Comparison of ENCODE assay signal across 1 cellular context in the genomic region with DNA sequence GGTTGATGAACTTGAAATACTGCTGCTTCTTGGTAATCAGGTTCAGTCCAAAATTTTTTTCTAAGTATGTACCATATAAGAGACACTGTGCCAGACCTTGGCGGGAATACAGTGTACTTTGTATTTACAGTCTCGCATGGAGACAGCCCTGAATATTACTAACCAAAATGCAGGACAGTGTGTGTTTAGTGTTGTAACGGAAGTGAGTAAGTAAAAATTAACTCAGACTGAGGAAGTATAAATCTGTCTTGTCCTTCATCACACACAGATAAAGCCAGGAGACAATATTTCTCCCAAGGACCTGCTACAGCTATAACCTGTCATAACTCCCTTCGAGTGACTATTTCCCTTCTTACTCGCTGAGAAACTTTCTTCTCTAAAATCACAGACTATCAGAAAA.
A peak's percentile ranks its signal among the peaks of the same experiment; 100 is the strongest.
TF ChIP-seq lines count a peak whose summit lies in the region.

No MANE protein-coding gene starts in this region.

TF ChIP-seq in HepG2, 621 proteins besides CTCF, POLR2A, EP300 and RAD21 (continued from another document and continues in another):
- no peak for TF ChIP-seq ATRX (CRISPR knock-in tag; IDR thresholded peaks at IDR 0.05; ENCODE audit: borderline replicate concordance)
- TF ChIP-seq, protein P1, sequence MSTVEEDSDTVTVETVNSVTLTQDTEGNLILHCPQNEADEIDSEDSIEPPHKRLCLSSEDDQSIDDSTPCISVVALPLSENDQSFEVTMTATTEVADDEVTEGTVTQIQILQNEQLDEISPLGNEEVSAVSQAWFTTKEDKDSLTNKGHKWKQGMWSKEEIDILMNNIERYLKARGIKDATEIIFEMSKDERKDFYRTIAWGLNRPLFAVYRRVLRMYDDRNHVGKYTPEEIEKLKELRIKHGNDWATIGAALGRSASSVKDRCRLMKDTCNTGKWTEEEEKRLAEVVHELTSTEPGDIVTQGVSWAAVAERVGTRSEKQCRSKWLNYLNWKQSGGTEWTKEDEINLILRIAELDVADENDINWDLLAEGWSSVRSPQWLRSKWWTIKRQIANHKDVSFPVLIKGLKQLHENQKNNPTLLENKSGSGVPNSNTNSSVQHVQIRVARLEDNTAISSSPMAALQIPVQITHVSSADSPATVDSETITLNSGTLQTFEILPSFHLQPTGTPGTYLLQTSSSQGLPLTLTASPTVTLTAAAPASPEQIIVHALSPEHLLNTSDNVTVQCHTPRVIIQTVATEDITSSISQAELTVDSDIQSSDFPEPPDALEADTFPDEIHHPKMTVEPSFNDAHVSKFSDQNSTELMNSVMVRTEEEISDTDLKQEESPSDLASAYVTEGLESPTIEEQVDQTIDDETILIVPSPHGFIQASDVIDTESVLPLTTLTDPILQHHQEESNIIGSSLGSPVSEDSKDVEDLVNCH (CRISPR knock-in tag; IDR thresholded peaks at IDR 0.05), result no peak
- no peak for TF ChIP-seq ZNF205 (CRISPR knock-in tag; IDR thresholded peaks at IDR 0.05)
- TF ChIP-seq MAFK (conservative IDR thresholded peaks at IDR 0.05 in 1 of 2, IDR thresholded peaks at IDR 0.05 in 1 of 2; ENCODE audit: low read length in 2 of 2), result no peak
- TF ChIP-seq ZNF713 (CRISPR knock-in tag; IDR thresholded peaks at IDR 0.05), result no peak
- TF ChIP-seq PHF21A (CRISPR knock-in tag; IDR thresholded peaks at IDR 0.05), result no peak
- TF ChIP-seq ZSCAN25 (CRISPR knock-in tag; IDR thresholded peaks at IDR 0.05), result no peak
- TF ChIP-seq MAFG (CRISPR knock-in tag; IDR thresholded peaks at IDR 0.05), result no peak
- no peak for TF ChIP-seq KLF16 (CRISPR knock-in tag; IDR thresholded peaks at IDR 0.05)
- TF ChIP-seq ZNF143 (CRISPR knock-in tag; IDR thresholded peaks at IDR 0.05), result no peak
- TF ChIP-seq ZNF75D (CRISPR knock-in tag; IDR thresholded peaks at IDR 0.05; ENCODE audit: borderline replicate concordance), result no peak
- TF ChIP-seq, protein P2, sequence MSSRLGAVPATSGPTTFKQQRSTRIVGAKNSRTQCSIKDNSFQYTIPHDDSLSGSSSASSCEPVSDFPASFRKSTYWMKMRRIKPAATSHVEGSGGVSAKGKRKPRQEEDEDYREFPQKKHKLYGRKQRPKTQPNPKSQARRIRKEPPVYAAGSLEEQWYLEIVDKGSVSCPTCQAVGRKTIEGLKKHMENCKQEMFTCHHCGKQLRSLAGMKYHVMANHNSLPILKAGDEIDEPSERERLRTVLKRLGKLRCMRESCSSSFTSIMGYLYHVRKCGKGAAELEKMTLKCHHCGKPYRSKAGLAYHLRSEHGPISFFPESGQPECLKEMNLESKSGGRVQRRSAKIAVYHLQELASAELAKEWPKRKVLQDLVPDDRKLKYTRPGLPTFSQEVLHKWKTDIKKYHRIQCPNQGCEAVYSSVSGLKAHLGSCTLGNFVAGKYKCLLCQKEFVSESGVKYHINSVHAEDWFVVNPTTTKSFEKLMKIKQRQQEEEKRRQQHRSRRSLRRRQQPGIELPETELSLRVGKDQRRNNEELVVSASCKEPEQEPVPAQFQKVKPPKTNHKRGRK (CRISPR knock-in tag; IDR thresholded peaks at IDR 0.05), result no peak
- no peak for TF ChIP-seq ZNF34 (CRISPR knock-in tag; IDR thresholded peaks at IDR 0.05; ENCODE audit: borderline replicate concordance)
- no peak for TF ChIP-seq RFX5 (IDR thresholded peaks at IDR 0.05; ENCODE audit: low read depth, low read length)
- TF ChIP-seq ZNF558 (CRISPR knock-in tag; IDR thresholded peaks at IDR 0.05; ENCODE audit: borderline replicate concordance), result no peak
- TF ChIP-seq TP53 (CRISPR knock-in tag; conservative IDR thresholded peaks at IDR 0.05), result no peak
- TF ChIP-seq ATM (IDR thresholded peaks at IDR 0.05; ENCODE audit: borderline replicate concordance), result no peak
- TF ChIP-seq TMF1 (CRISPR knock-in tag; IDR thresholded peaks at IDR 0.05; ENCODE audit: low read depth), result no peak
- no peak for TF ChIP-seq MTF2 (CRISPR knock-in tag; IDR thresholded peaks at IDR 0.05; ENCODE audit: borderline replicate concordance)
- TF ChIP-seq, protein P3, sequence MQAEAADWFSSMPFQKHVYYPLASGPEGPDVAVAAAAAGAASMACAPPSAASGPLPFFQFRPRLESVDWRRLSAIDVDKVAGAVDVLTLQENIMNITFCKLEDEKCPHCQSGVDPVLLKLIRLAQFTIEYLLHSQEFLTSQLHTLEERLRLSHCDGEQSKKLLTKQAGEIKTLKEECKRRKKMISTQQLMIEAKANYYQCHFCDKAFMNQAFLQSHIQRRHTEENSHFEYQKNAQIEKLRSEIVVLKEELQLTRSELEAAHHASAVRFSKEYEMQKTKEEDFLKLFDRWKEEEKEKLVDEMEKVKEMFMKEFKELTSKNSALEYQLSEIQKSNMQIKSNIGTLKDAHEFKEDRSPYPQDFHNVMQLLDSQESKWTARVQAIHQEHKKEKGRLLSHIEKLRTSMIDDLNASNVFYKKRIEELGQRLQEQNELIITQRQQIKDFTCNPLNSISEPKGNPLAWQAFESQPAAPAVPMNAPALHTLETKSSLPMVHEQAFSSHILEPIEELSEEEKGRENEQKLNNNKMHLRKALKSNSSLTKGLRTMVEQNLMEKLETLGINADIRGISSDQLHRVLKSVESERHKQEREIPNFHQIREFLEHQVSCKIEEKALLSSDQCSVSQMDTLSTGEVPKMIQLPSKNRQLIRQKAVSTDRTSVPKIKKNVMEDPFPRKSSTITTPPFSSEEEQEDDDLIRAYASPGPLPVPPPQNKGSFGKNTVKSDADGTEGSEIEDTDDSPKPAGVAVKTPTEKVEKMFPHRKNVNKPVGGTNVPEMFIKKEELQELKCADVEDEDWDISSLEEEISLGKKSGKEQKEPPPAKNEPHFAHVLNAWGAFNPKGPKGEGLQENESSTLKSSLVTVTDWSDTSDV (CRISPR knock-in tag; IDR thresholded peaks at IDR 0.05), result no peak
- TF ChIP-seq NFIC (IDR thresholded peaks at IDR 0.05; ENCODE audit: low read length), result no peak
- 0 out of 2 replicates have a peak, but pooled peaks have one; percentile 23 for TF ChIP-seq ARID2 (CRISPR knock-in tag; IDR thresholded peaks at IDR 0.05; ENCODE audit: borderline replicate concordance)
- no peak for TF ChIP-seq TCF12 (IDR thresholded peaks at IDR 0.05)
- TF ChIP-seq TCF12 (CRISPR knock-in tag; IDR thresholded peaks at IDR 0.05), result no peak
- TF ChIP-seq, protein P4, sequence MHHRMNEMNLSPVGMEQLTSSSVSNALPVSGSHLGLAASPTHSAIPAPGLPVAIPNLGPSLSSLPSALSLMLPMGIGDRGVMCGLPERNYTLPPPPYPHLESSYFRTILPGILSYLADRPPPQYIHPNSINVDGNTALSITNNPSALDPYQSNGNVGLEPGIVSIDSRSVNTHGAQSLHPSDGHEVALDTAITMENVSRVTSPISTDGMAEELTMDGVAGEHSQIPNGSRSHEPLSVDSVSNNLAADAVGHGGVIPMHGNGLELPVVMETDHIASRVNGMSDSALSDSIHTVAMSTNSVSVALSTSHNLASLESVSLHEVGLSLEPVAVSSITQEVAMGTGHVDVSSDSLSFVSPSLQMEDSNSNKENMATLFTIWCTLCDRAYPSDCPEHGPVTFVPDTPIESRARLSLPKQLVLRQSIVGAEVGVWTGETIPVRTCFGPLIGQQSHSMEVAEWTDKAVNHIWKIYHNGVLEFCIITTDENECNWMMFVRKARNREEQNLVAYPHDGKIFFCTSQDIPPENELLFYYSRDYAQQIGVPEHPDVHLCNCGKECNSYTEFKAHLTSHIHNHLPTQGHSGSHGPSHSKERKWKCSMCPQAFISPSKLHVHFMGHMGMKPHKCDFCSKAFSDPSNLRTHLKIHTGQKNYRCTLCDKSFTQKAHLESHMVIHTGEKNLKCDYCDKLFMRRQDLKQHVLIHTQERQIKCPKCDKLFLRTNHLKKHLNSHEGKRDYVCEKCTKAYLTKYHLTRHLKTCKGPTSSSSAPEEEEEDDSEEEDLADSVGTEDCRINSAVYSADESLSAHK (CRISPR knock-in tag; IDR thresholded peaks at IDR 0.05; ENCODE audit: borderline replicate concordance), result no peak
- TF ChIP-seq, protein P5, sequence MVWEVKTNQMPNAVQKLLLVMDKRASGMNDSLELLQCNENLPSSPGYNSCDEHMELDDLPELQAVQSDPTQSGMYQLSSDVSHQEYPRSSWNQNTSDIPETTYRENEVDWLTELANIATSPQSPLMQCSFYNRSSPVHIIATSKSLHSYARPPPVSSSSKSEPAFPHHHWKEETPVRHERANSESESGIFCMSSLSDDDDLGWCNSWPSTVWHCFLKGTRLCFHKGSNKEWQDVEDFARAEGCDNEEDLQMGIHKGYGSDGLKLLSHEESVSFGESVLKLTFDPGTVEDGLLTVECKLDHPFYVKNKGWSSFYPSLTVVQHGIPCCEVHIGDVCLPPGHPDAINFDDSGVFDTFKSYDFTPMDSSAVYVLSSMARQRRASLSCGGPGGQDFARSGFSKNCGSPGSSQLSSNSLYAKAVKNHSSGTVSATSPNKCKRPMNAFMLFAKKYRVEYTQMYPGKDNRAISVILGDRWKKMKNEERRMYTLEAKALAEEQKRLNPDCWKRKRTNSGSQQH (CRISPR knock-in tag; IDR thresholded peaks at IDR 0.05; ENCODE audit: low read depth), result no peak
- 0 out of 2 replicates have a peak, but pooled peaks have one; percentile 41 for TF ChIP-seq POGZ (CRISPR knock-in tag; IDR thresholded peaks at IDR 0.05)
- TF ChIP-seq ZNF768 (CRISPR knock-in tag; IDR thresholded peaks at IDR 0.05), result no peak
- TF ChIP-seq, protein P6, sequence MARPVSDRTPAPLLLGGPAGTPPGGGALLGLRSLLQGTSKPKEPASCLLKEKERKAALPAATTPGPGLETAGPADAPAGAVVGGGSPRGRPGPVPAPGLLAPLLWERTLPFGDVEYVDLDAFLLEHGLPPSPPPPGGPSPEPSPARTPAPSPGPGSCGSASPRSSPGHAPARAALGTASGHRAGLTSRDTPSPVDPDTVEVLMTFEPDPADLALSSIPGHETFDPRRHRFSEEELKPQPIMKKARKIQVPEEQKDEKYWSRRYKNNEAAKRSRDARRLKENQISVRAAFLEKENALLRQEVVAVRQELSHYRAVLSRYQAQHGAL (CRISPR knock-in tag; IDR thresholded peaks at IDR 0.05; ENCODE audit: not compliant biosample characterization), result no peak
- no peak for TF ChIP-seq MTA1 (CRISPR knock-in tag; IDR thresholded peaks at IDR 0.05; ENCODE audit: borderline replicate concordance)
- TF ChIP-seq U2AF1 (optimal IDR thresholded peaks at IDR 0.05; ENCODE audit: low read depth, low read length), result no peak
- TF ChIP-seq ZNF333 (CRISPR knock-in tag; IDR thresholded peaks at IDR 0.05; ENCODE audit: borderline replicate concordance), result no peak
- no peak for TF ChIP-seq PRPF4 (IDR thresholded peaks at IDR 0.05; ENCODE audit: low read depth, low read length, poor library complexity, severe bottlenecking)
- TF ChIP-seq, protein P7, sequence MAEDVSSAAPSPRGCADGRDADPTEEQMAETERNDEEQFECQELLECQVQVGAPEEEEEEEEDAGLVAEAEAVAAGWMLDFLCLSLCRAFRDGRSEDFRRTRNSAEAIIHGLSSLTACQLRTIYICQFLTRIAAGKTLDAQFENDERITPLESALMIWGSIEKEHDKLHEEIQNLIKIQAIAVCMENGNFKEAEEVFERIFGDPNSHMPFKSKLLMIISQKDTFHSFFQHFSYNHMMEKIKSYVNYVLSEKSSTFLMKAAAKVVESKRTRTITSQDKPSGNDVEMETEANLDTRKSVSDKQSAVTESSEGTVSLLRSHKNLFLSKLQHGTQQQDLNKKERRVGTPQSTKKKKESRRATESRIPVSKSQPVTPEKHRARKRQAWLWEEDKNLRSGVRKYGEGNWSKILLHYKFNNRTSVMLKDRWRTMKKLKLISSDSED (CRISPR knock-in tag; IDR thresholded peaks at IDR 0.05), result no peak
- no peak for TF ChIP-seq ZNF607 (CRISPR knock-in tag; IDR thresholded peaks at IDR 0.05; ENCODE audit: borderline replicate concordance)
- TF ChIP-seq ZNF724P (CRISPR knock-in tag; IDR thresholded peaks at IDR 0.05; ENCODE audit: borderline replicate concordance), result no peak
- TF ChIP-seq, protein P8, sequence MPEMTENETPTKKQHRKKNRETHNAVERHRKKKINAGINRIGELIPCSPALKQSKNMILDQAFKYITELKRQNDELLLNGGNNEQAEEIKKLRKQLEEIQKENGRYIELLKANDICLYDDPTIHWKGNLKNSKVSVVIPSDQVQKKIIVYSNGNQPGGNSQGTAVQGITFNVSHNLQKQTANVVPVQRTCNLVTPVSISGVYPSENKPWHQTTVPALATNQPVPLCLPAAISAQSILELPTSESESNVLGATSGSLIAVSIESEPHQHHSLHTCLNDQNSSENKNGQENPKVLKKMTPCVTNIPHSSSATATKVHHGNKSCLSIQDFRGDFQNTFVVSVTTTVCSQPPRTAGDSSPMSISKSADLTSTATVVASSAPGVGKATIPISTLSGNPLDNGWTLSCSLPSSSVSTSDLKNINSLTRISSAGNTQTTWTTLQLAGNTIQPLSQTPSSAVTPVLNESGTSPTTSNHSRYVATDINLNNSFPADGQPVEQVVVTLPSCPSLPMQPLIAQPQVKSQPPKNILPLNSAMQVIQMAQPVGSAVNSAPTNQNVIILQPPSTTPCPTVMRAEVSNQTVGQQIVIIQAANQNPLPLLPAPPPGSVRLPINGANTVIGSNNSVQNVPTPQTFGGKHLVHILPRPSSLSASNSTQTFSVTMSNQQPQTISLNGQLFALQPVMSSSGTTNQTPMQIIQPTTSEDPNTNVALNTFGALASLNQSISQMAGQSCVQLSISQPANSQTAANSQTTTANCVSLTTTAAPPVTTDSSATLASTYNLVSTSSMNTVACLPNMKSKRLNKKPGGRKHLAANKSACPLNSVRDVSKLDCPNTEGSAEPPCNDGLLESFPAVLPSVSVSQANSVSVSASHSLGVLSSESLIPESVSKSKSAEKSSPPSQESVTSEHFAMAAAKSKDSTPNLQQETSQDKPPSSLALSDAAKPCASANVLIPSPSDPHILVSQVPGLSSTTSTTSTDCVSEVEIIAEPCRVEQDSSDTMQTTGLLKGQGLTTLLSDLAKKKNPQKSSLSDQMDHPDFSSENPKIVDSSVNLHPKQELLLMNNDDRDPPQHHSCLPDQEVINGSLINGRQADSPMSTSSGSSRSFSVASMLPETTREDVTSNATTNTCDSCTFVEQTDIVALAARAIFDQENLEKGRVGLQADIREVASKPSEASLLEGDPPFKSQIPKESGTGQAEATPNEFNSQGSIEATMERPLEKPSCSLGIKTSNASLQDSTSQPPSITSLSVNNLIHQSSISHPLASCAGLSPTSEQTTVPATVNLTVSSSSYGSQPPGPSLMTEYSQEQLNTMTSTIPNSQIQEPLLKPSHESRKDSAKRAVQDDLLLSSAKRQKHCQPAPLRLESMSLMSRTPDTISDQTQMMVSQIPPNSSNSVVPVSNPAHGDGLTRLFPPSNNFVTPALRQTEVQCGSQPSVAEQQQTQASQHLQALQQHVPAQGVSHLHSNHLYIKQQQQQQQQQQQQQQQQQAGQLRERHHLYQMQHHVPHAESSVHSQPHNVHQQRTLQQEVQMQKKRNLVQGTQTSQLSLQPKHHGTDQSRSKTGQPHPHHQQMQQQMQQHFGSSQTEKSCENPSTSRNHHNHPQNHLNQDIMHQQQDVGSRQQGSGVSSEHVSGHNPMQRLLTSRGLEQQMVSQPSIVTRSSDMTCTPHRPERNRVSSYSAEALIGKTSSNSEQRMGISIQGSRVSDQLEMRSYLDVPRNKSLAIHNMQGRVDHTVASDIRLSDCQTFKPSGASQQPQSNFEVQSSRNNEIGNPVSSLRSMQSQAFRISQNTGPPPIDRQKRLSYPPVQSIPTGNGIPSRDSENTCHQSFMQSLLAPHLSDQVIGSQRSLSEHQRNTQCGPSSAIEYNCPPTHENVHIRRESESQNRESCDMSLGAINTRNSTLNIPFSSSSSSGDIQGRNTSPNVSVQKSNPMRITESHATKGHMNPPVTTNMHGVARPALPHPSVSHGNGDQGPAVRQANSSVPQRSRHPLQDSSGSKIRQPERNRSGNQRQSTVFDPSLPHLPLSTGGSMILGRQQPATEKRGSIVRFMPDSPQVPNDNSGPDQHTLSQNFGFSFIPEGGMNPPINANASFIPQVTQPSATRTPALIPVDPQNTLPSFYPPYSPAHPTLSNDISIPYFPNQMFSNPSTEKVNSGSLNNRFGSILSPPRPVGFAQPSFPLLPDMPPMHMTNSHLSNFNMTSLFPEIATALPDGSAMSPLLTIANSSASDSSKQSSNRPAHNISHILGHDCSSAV (CRISPR knock-in tag; IDR thresholded peaks at IDR 0.05; ENCODE audit: borderline replicate concordance), result no peak
- no peak for TF ChIP-seq ZNF350 (CRISPR knock-in tag; IDR thresholded peaks at IDR 0.05; ENCODE audit: borderline replicate concordance, low read depth)
- TF ChIP-seq JUN (CRISPR knock-in tag; IDR thresholded peaks at IDR 0.05), result no peak
- no peak for TF ChIP-seq ZNF12 (CRISPR knock-in tag; IDR thresholded peaks at IDR 0.05)
